12 cellular contexts compared by ENCODE assay signal in genomic region chr9:8660383-8660782, GRCh38.
A peak's percentile ranks its signal among the peaks of the same experiment; 100 is the strongest.
DNase-seq lines count a peak whose midpoint lies in the region; ATAC-seq, FAIRE-seq and TF ChIP-seq lines count a peak whose summit lies in the region.
"Had no signal": no experiment of that assay in that cellular context is flagged by ENCODE, and none has a peak within 500 bp of the region (broad histone marks: within the 10 kb centered on the region; RNA-seq: fewer than 3 reads in every experiment).

No MANE protein-coding gene starts in this region.

- CTCF ChIA-PET in HepG2 (lab: Yijun Ruan, JAX; ENCODE audit: low intra/inter-chr PET ratio, low total read pairs) (no interaction called here), OCI-LY7 (lab: Charles Lee; ENCODE audit: unreplicated experiment) (no interaction called here)

- TF ChIP-seq RAD21 in liver (IDR thresholded peaks at IDR 0.05) (peak; percentile 42 to 52), HepG2 (CRISPR knock-in tag; IDR thresholded peaks at IDR 0.05) (no peak)

- H3K79me2 ChIP-seq in HepG2 (ENCODE audit: insufficient read depth, low read length) (no peaks in the 10 kb centered on the region), OCI-LY7 (ENCODE audit: insufficient read depth, low read depth, low read length) (no peaks in the 10 kb centered on the region)
- H3K79me2 ChIP-seq: parathyroid adenoma had no signal

- H3K4me2 ChIP-seq in HepG2 (ENCODE audit: low read depth, low read length) = no peak overlapping the region
- no peak overlapping the region for H3K4me2 ChIP-seq in OCI-LY7 (ENCODE audit: low read length)
- H3K4me2 ChIP-seq: KMS-11 had no signal

- no peaks in the 10 kb centered on the region for H3K27me3 ChIP-seq in liver (ENCODE audit: control insufficient read depth in 4 of 4, insufficient read depth in 4 of 4, low read length in 3 of 4)
- no peaks in the 10 kb centered on the region for H3K27me3 ChIP-seq in HepG2 (ENCODE audit: control insufficient read depth in 1 of 2, insufficient read depth in 2 of 2, low read length in 2 of 2)
- no peaks in the 10 kb centered on the region for H3K27me3 ChIP-seq in left lung
- H3K27me3 ChIP-seq in vagina = no peaks in the 10 kb centered on the region

- TF ChIP-seq EP300 in HepG2 (IDR thresholded peaks at IDR 0.05; ENCODE audit: low read depth in 2 of 2, low read length in 2 of 2) (no peak), HepG2 (CRISPR knock-in tag; IDR thresholded peaks at IDR 0.05; ENCODE audit: borderline replicate concordance) (no peak)

- in situ Hi-C loops in HepG2 (cut with HindIII; ENCODE audit: extremely low pct_ligation_motif_present, low pct_unique_long_range_greater_than_20kb) (no loop called here), astrocyte of the spinal cord (cut with HindIII; ENCODE audit: low sequenced_read_pairs) (no loop called here)

- BruUV-seq in HepG2 (replicated peaks; lab: Mats Ljungman, UMichigan) (no TSS peak), OCI-LY7 (replicated peaks; lab: Mats Ljungman, UMichigan) (no TSS peak)

- no peak for ATAC-seq in HepG2
- peak; percentile 41 for ATAC-seq in left lung
- no peak for ATAC-seq in HG02588 (IDR thresholded peaks at IDR 0.05; ENCODE audit: unreplicated experiment)
- ATAC-seq in SK-N-SH treated with all-trans-retinoic acid at 6 μM for 48 hours = no peak

- H4K20me1 ChIP-seq in HepG2 (ENCODE audit: insufficient read depth, low read length) = no peaks in the 10 kb centered on the region
- no peaks in the 10 kb centered on the region for H4K20me1 ChIP-seq in OCI-LY7 (ENCODE audit: insufficient read depth, low read length)

- POLR2A ChIA-PET in HepG2 (lab: Yijun Ruan, JAX) (no interaction called here), OCI-LY7 (lab: Charles Lee) (no interaction called here)

- TF ChIP-seq POLR2A in HepG2 (IDR thresholded peaks at IDR 0.05; ENCODE audit: insufficient read depth in 1 of 2, low read depth in 2 of 2, low read length in 2 of 2) (no peak), vagina (IDR thresholded peaks at IDR 0.05) (no peak)

- FAIRE-seq in HepG2 (lab: Jason Lieb, UNC) = no peak
- FAIRE-seq: GM12892 had no signal

- TF ChIP-seq CTCF in liver (IDR thresholded peaks at IDR 0.05; ENCODE audit: low read depth, low read length, missing input control) = no peak
- no peak for TF ChIP-seq CTCF in HepG2 (CRISPR knock-in tag; IDR thresholded peaks at IDR 0.05)
- no peak for TF ChIP-seq CTCF in astrocyte of the spinal cord (IDR thresholded peaks at IDR 0.05; ENCODE audit: low read depth, low read length)
- TF ChIP-seq CTCF in left lung (IDR thresholded peaks at IDR 0.05) = no peak
- no peak for TF ChIP-seq CTCF in OCI-LY7 (conservative IDR thresholded peaks at IDR 0.05; ENCODE audit: low read length)
- no peak for TF ChIP-seq CTCF in vagina (IDR thresholded peaks at IDR 0.05)

- H3K27ac ChIP-seq in liver (ENCODE audit: low read depth in 1 of 2, low read length in 2 of 2) = no peak overlapping the region
- no peak overlapping the region for H3K27ac ChIP-seq in HepG2 (ENCODE audit: extremely low read length, insufficient read depth, low read length)
- H3K27ac ChIP-seq in left lung = no peak overlapping the region
- no peak overlapping the region for H3K27ac ChIP-seq in OCI-LY7 (ENCODE audit: low read depth, low read length, poor library complexity, severe bottlenecking)
- no peak overlapping the region for H3K27ac ChIP-seq in vagina
- H3K27ac ChIP-seq: KMS-11, parathyroid adenoma had no signal

- H3K36me3 ChIP-seq in liver (ENCODE audit: control insufficient read depth in 4 of 4, insufficient read depth in 3 of 4, low read depth in 1 of 4, low read length in 3 of 4) (no peaks in the 10 kb centered on the region), HepG2 (replicated peaks in 1 of 2; ENCODE audit: control insufficient read depth in 1 of 2, insufficient read depth in 2 of 2, low read length in 2 of 2) (no peaks in the 10 kb centered on the region), left lung (no peaks in the 10 kb centered on the region), OCI-LY7 (ENCODE audit: insufficient read depth, low read length) (no peaks in the 10 kb centered on the region), vagina (no peaks in the 10 kb centered on the region)

- H3K9me3 ChIP-seq in liver (ENCODE audit: control insufficient read depth in 4 of 4, low read length in 3 of 4) (no peaks in the 10 kb centered on the region), HepG2 (ENCODE audit: low read length) (no peaks in the 10 kb centered on the region), left lung (peaks cover 0 to 5% of the 10 kb centered on the region in 2 donors), OCI-LY7 (ENCODE audit: low read length) (no peaks in the 10 kb centered on the region), vagina (no peaks in the 10 kb centered on the region)

- H3K4me1 ChIP-seq in liver (ENCODE audit: control insufficient read depth in 4 of 4, insufficient read depth in 4 of 4, low read length in 3 of 4) (peaks cover 0 to 16% (median 11%) of the 10 kb centered on the region in 4 donors), HepG2 (ENCODE audit: insufficient read depth, low read length) (no peaks in the 10 kb centered on the region), left lung (peaks cover 0 to 8% of the 10 kb centered on the region in 2 donors), OCI-LY7 (ENCODE audit: insufficient read depth, low read length, poor library complexity, severe bottlenecking) (no peaks in the 10 kb centered on the region), vagina (no peaks in the 10 kb centered on the region)
- H3K4me1 ChIP-seq: parathyroid adenoma had no signal

- DNase-seq in HepG2 (ENCODE audit: low spot score) = no peak
- peak; percentile 83 for DNase-seq in astrocyte of the spinal cord (ENCODE audit: low read depth, low spot score)
- peak in 1 of 2 donors; percentile 41 for DNase-seq in left lung
- no peak for DNase-seq in OCI-LY7 (ENCODE audit: low spot score)
- DNase-seq in vagina (ENCODE audit: extremely low spot score in 2 of 2) = no peak
- DNase-seq: activated gamma-delta T cell treated with Interleukin-2 at 50 U/mL for 16 hours had no signal

- H3K4me3 ChIP-seq in liver (ENCODE audit: low read depth in 1 of 3, low read length in 3 of 3) (peak overlapping the region in 2 of 3 donors; percentile 19 to 41), HepG2 (replicated peaks in 1 of 3; ENCODE audit: insufficient read depth in 1 of 3, low read depth in 2 of 3, low read length in 3 of 3) (no peak overlapping the region), astrocyte of the spinal cord (ENCODE audit: low read depth, low read length) (no peak overlapping the region), left lung (no peak overlapping the region), OCI-LY7 (ENCODE audit: low read depth, low read length, poor library complexity, severe bottlenecking) (no peak overlapping the region), vagina (no peak overlapping the region)

- H3K9ac ChIP-seq in liver (ENCODE audit: low read depth in 1 of 2, low read length in 2 of 2) (no peak overlapping the region), HepG2 (ENCODE audit: insufficient read depth, low read depth, low read length) (no peak overlapping the region)
- H3K9ac ChIP-seq: KMS-11, parathyroid adenoma had no signal

- H2AFZ ChIP-seq in HepG2 (ENCODE audit: low read length) (no peak overlapping the region), OCI-LY7 (ENCODE audit: low read length) (no peak overlapping the region)
- H2AFZ ChIP-seq: parathyroid adenoma had no signal

- intact Hi-C loops in HepG2 (cut with micrococcal nuclease; ENCODE audit: unreplicated experiment) = no loop called here
- intact Hi-C loops in left lung (cut with DNase I) = no loop called here
- intact Hi-C loops in OCI-LY7 (cut with micrococcal nuclease; ENCODE audit: unreplicated experiment) = no loop called here
- intact Hi-C loops in vagina (cut with DNase I) = no loop called here

- H3K9me2 ChIP-seq in OCI-LY7 (ENCODE audit: insufficient read depth, low read length) = no peaks in the 10 kb centered on the region

TF ChIP-seq in liver, 16 proteins besides CTCF, POLR2A, EP300 and RAD21 (continues in another document):
- TF ChIP-seq TAF1 (conservative IDR thresholded peaks at IDR 0.05) = no peak

TF ChIP-seq in HepG2, 621 proteins besides CTCF, POLR2A, EP300 and RAD21 (continues in another document):
- TF ChIP-seq ZNF513 (CRISPR knock-in tag; conservative IDR thresholded peaks at IDR 0.05) = no peak
- TF ChIP-seq HNF4A (CRISPR knock-in tag; IDR thresholded peaks at IDR 0.05) = no peak
- no peak for TF ChIP-seq SP1 (IDR thresholded peaks at IDR 0.05)
- no peak for TF ChIP-seq SP1 (CRISPR knock-in tag; IDR thresholded peaks at IDR 0.05)
- TF ChIP-seq ZNF317 (CRISPR knock-in tag; IDR thresholded peaks at IDR 0.05) = no peak
- no peak for TF ChIP-seq ZNF292 (CRISPR knock-in tag; IDR thresholded peaks at IDR 0.05; ENCODE audit: borderline replicate concordance, low read depth)

TF ChIP-seq in SK-N-SH treated with all-trans-retinoic acid at 6 μM for 48 hours, 23 proteins besides CTCF, POLR2A, EP300 and RAD21 (continues in another document):
- TF ChIP-seq TOX (CRISPR knock-in tag; IDR thresholded peaks at IDR 0.05; ENCODE audit: borderline replicate concordance) (no peak), ZC3H10 (CRISPR knock-in tag; IDR thresholded peaks at IDR 0.05) (no peak), PATZ1 (CRISPR knock-in tag; IDR thresholded peaks at IDR 0.05; ENCODE audit: borderline replicate concordance) (no peak), OSR1 (CRISPR knock-in tag; IDR thresholded peaks at IDR 0.05) (no peak), PPARA (CRISPR knock-in tag; IDR thresholded peaks at IDR 0.05; ENCODE audit: borderline replicate concordance) (no peak), ZNF8 (CRISPR knock-in tag; IDR thresholded peaks at IDR 0.05) (no peak)

Comparison
In these comparisons a context has a peak if more than half of its experiments do, and no peak if none do; other contexts are left out.
1. H3K4me3 ChIP-seq: peak in liver (2 of 3); none in HepG2 (0 of 3), astrocyte of the spinal cord (single experiment), left lung (0 of 2), OCI-LY7 (single experiment) and vagina (0 of 2).